11 cellular contexts compared by ENCODE assay signal in genomic region chr1:163535807-163536206, GRCh38.
A peak's percentile ranks its signal among the peaks of the same experiment; 100 is the strongest.
DNase-seq lines count a peak whose midpoint lies in the region; ATAC-seq, FAIRE-seq and TF ChIP-seq lines count a peak whose summit lies in the region.
"Had no signal": no experiment of that assay in that cellular context is flagged by ENCODE, and none has a peak within 500 bp of the region (broad histone marks: within the 10 kb centered on the region; RNA-seq: fewer than 3 reads in every experiment).

No MANE protein-coding gene starts in this region.

- in situ Hi-C loops in HepG2 (cut with HindIII; ENCODE audit: extremely low pct_ligation_motif_present, low pct_unique_long_range_greater_than_20kb) = loop anchor here (10.0 kb wide), 2 partner anchors 1079 to 1259 kb away; no protein-coding TSS in a partner anchor

- H3K36me3 ChIP-seq in WERI-Rb-1 (no peaks in the 10 kb centered on the region), HepG2 (replicated peaks in 1 of 2; ENCODE audit: control insufficient read depth in 1 of 2, insufficient read depth in 2 of 2, low read length in 2 of 2) (no peaks in the 10 kb centered on the region)

- no peak overlapping the region for H2AFZ ChIP-seq in HepG2 (ENCODE audit: low read length)

- no peak for ATAC-seq in HepG2
- no peak for ATAC-seq in HG03378 (IDR thresholded peaks at IDR 0.05; ENCODE audit: unreplicated experiment)
- ATAC-seq in GM19023 (IDR thresholded peaks at IDR 0.05; ENCODE audit: unreplicated experiment) = no peak

- BruUV-seq in HepG2 (replicated peaks; lab: Mats Ljungman, UMichigan) = no TSS peak

- no peak for FAIRE-seq in HepG2 (lab: Jason Lieb, UNC)

- DNase-seq in DMS53 treated with DMSO at 0.1 percent for 48 hours (lab: John Stamatoyannopoulos, UW; ENCODE audit: unreplicated experiment) (peak; percentile 32), LoVo (ENCODE audit: low spot score) (peak; percentile 9), WERI-Rb-1 (no peak), HepG2 (ENCODE audit: low spot score) (no peak), SKM-1 treated with dmso at 0.1 percent for 144 hours (lab: John Stamatoyannopoulos, UW; ENCODE audit: unreplicated experiment) (no peak)
- no peak for DNase-seq in stimulated activated CD4-positive, alpha-beta T cell treated with anti-CD3 and anti-CD28 coated beads, Interleukin-12 subunit alpha, Interleukin-12 subunit beta, amount 100 ng/mL, for 4 hours
- DNase-seq: activated CD4-positive, CD25-positive, alpha-beta regulatory T cell treated with anti-CD3 and anti-CD28 coated beads, Interleukin-2, amount 50 U/mL, for 72 hours; islet precursor cell; stimulated activated naive CD4-positive, alpha-beta T cell had no signal

- no peak overlapping the region for H3K9ac ChIP-seq in HepG2 (ENCODE audit: insufficient read depth, low read depth, low read length)

- no peaks in the 10 kb centered on the region for H4K20me1 ChIP-seq in HepG2 (ENCODE audit: insufficient read depth, low read length)

- WGBS in HepG2 (ENCODE audit: low lambda C conversion rate) = 0% methylated on average over 3 of the region's 3 CpGs

- TF ChIP-seq CTCF in WERI-Rb-1 (IDR thresholded peaks at IDR 0.05; ENCODE audit: low read depth, low read length) (peak; percentile 51), HepG2 (CRISPR knock-in tag; IDR thresholded peaks at IDR 0.05) (0 out of 2 replicates have a peak, but pooled peaks have one; percentile 17)

- peaks cover 3% of the 10 kb centered on the region for H3K9me3 ChIP-seq in WERI-Rb-1 (ENCODE audit: severe bottlenecking)
- no peaks in the 10 kb centered on the region for H3K9me3 ChIP-seq in HepG2 (ENCODE audit: low read length)

- CTCF ChIA-PET in HepG2 (lab: Yijun Ruan, JAX; ENCODE audit: low intra/inter-chr PET ratio, low total read pairs) = interaction anchor here (1.7 kb wide), 1 partner anchor 1082 kb away, joined by 6 read pairs; no protein-coding TSS in a partner anchor

- H3K27me3 ChIP-seq in WERI-Rb-1 (ENCODE audit: insufficient read depth, low read depth, severe bottlenecking) (no peaks in the 10 kb centered on the region), HepG2 (ENCODE audit: control insufficient read depth in 1 of 2, insufficient read depth in 2 of 2, low read length in 2 of 2) (no peaks in the 10 kb centered on the region)

- TF ChIP-seq RAD21 in HepG2 (CRISPR knock-in tag; IDR thresholded peaks at IDR 0.05) = no peak

- H3K27ac ChIP-seq in WERI-Rb-1 = peak overlapping the region; percentile 76
- H3K27ac ChIP-seq in HepG2 (ENCODE audit: extremely low read length, insufficient read depth, low read length) = no peak overlapping the region

- no peak overlapping the region for H3K4me3 ChIP-seq in WERI-Rb-1 (ENCODE audit: low read depth, low read length)
- H3K4me3 ChIP-seq in HepG2 (replicated peaks in 1 of 3; ENCODE audit: insufficient read depth in 1 of 3, low read depth in 2 of 3, low read length in 3 of 3) = no peak overlapping the region

- H3K4me1 ChIP-seq in HepG2 (ENCODE audit: insufficient read depth, low read length) = 0 out of 2 replicates have a peak, but pooled peaks cover 5% of the 10 kb centered on the region

- no peak for TF ChIP-seq POLR2A in HepG2 (IDR thresholded peaks at IDR 0.05; ENCODE audit: insufficient read depth in 1 of 2, low read depth in 2 of 2, low read length in 2 of 2)

- intact Hi-C loops in HepG2 (cut with micrococcal nuclease; ENCODE audit: unreplicated experiment) = no loop called here

- H3K4me2 ChIP-seq in HepG2 (ENCODE audit: low read depth, low read length) = no peak overlapping the region

- no peaks in the 10 kb centered on the region for H3K79me2 ChIP-seq in HepG2 (ENCODE audit: insufficient read depth, low read length)

- POLR2A ChIA-PET in HepG2 (lab: Yijun Ruan, JAX) = no interaction called here

- TF ChIP-seq EP300 in HepG2 (IDR thresholded peaks at IDR 0.05; ENCODE audit: low read depth in 2 of 2, low read length in 2 of 2) = no peak
- TF ChIP-seq EP300 in HepG2 (CRISPR knock-in tag; IDR thresholded peaks at IDR 0.05; ENCODE audit: borderline replicate concordance) = no peak

TF ChIP-seq in HepG2, 621 proteins besides CTCF, POLR2A, EP300 and RAD21:
- TF ChIP-seq STAG1 (CRISPR knock-in tag; IDR thresholded peaks at IDR 0.05) (peak; percentile 56), ZNF513 (CRISPR knock-in tag; conservative IDR thresholded peaks at IDR 0.05) (no peak)

Comparison
In these comparisons a context has a peak if more than half of its experiments do, and no peak if none do; other contexts are left out.
1. DNase-seq: peak in DMS53 treated with DMSO at 0.1 percent for 48 hours (single experiment) and LoVo (single experiment); none in WERI-Rb-1 (single experiment), HepG2 (single experiment), stimulated activated CD4-positive, alpha-beta T cell treated with anti-CD3 and anti-CD28 coated beads, Interleukin-12 subunit alpha, Interleukin-12 subunit beta, amount 100 ng/mL, for 4 hours (single experiment) and SKM-1 treated with dmso at 0.1 percent for 144 hours (single experiment).